Comparison of ENCODE assay signal across 36 cellular contexts in the genomic region with DNA sequence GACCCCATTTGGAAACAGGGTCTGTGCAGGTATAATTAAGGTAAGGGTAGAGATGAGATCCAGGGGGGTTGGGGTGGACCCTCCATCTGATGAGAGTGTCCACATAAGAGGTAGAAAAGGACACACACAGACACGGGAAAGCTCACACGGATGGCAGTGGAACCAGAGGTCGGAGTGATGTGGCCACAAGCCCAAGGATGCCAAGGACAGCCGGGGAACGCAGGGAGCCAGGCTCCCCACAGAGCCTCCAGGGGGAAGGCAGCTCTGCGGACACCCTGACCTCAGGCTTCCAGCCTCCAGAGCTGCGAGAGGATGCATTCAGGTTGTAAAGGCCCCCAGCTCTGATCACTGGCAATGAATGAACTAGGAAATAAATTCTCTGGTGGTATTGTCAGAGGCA. TPM values are rescaled to one million over a fixed set of nuclear protein-coding genes. Genes with fewer than 3 reads are reported as not detected.
"Had no signal": no experiment of that assay in that cellular context is flagged by ENCODE, and none has a peak within 500 bp of the region (broad histone marks: within the 10 kb centered on the region; RNA-seq: fewer than 3 reads in every experiment).

No MANE protein-coding gene starts in this region.

- H3K9ac ChIP-seq: KMS-11 had no signal

- DNase-seq: Karpas-422, Kasumi-1, KG1, MG63, MM.1S, MV-4-11, NCI-H1048, NCI-H1092, NCI-H1092 treated with DMSO at 0.1 percent for 48 hours, NCI-H1105, NCI-H1105 treated with DMSO at 0.1 percent for 48 hours, NCI-H1417, NCI-H1417 treated with DMSO at 0.1 percent for 48 hours, NCI-H1436, NCI-H1436 treated with DMSO at 0.1 percent for 48 hours, NCI-H146, NCI-H1694, NCI-H1694 treated with DMSO at 0.1 percent for 48 hours, NCI-H187, NCI-H187 treated with DMSO at 0.1 percent for 48 hours, NCI-H1930, NCI-H2029, NCI-H2029 treated with DMSO at 0.1 percent for 48 hours, NCI-H2081, NCI-H2081 treated with DMSO at 0.1 percent for 48 hours, NCI-H2107, NCI-H2171, NCI-H2171 treated with DMSO at 0.1 percent for 48 hours, NCI-H2227 treated with DMSO at 0.1 percent for 48 hours, NCI-H226, NCI-H345, NCI-H446, NCI-H446 treated with DMSO at 0.1 percent for 48 hours had no signal

- H3K27me3 ChIP-seq: MG63 had no signal

- H3K27ac ChIP-seq: KMS-11 had no signal

- H3K9me3 ChIP-seq: MG63 had no signal

- H3K36me3 ChIP-seq: MG63 had no signal

- H3K4me3 ChIP-seq: MG63 had no signal

- H3K4me2 ChIP-seq: KMS-11 had no signal

RNA-seq across cellular contexts. Expression of gene RIMBP2, which starts 33.0 kb away (rescaled TPM):
- total RNA-seq: LHCN-M2, MCF 10A had no signal
